In the genomic region with DNA sequence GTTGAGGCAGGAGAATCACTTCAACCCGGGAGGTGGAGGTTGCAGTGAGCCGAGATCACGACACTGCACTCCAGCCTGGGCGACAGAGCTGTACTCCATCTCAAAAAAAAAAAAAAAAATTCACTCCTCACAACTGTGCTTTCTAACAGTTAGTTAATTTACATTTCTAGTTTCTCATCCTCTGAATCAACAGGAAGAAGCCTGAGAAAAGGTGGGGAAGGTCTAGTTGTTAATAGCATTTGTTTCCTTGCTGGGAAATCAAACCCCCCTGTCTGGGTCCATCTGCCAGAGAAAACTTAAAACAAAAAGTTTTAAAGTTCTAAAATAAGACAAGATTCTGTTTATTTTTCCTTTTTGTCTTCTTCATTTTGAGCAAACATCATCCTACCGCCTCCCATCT, we compare ENCODE assay signal across 15 cellular contexts.
DNase-seq lines count a peak whose midpoint lies in the region; ATAC-seq and TF ChIP-seq lines count a peak whose summit lies in the region.
"Had no signal": no experiment of that assay in that cellular context is flagged by ENCODE, and none has a peak within 500 bp of the region (broad histone marks: within the 10 kb centered on the region; RNA-seq: fewer than 3 reads in every experiment).

No MANE protein-coding gene starts in this region.

- WGBS in H9 (ENCODE audit: extremely low coverage, insufficient read length, low lambda C conversion rate), result no CpG with 5 or more reads among the region's 5 CpGs

- no peak overlapping the region for H3K14ac ChIP-seq in H9 (ENCODE audit: insufficient read depth, low read length)

- no peak overlapping the region for H3K9ac ChIP-seq in H9 (ENCODE audit: extremely low read depth, insufficient read length, low read length)
- H3K9ac ChIP-seq: GM23248 had no signal

- H3K9me3 ChIP-seq in T-helper 17 cell (ENCODE audit: control insufficient read depth, low read length, poor library complexity, severe bottlenecking) (no peaks in the 10 kb centered on the region), H9 (ENCODE audit: control insufficient read depth, low read depth, low read length) (no peaks in the 10 kb centered on the region)
- H3K9me3 ChIP-seq: mucosa of descending colon had no signal

- H3K27ac Mint-ChIP-seq in T-helper 17 cell (peak overlapping the region; percentile 59), H9 (no peak overlapping the region)
- no peak overlapping the region for H3K27ac Mint-ChIP-seq in stimulated activated effector memory CD8-positive, alpha-beta T cell treated with anti-CD3 and anti-CD28 coated beads, Interleukin-12 subunit alpha, Interleukin-12 subunit beta, amount 100 ng/mL, for 72 hours
- H3K27ac Mint-ChIP-seq: CD8-positive, alpha-beta T cell had no signal

- no peak for TF ChIP-seq CTCF in H9 (conservative IDR thresholded peaks at IDR 0.05)

- no peak overlapping the region for H2BK15ac ChIP-seq in H9 (ENCODE audit: low read depth, low read length)

- H3K27me3 ChIP-seq in H9 (ENCODE audit: insufficient read depth, low read length), result no peaks in the 10 kb centered on the region

- H3K27me3 Mint-ChIP-seq in T-helper 17 cell (no peaks in the 10 kb centered on the region), H9 (ENCODE audit: low read depth) (no peaks in the 10 kb centered on the region; the same call in none of the 2 replicates)
- H3K27me3 Mint-ChIP-seq: activated CD8-positive, alpha-beta memory T cell treated with anti-CD3 and anti-CD28 coated beads, Interleukin-2, amount 10 ng/mL, durations not matched to agents 7 days and 5 days had no signal

- no peak overlapping the region for H4K91ac ChIP-seq in H9 (ENCODE audit: insufficient read length, low read depth, low read length)

- no peaks in the 10 kb centered on the region for H3K23me2 ChIP-seq in H9 (ENCODE audit: insufficient read length, low read depth, low read length, poor library complexity, severe bottlenecking)

- H4K8ac ChIP-seq in H9 (replicated peaks; ENCODE audit: insufficient read length, low read depth, low read length), result no peak overlapping the region

- DNase-seq in T-helper 17 cell (no peak), putamen (ENCODE audit: low spot score) (no peak), NCI-H2029 treated with DMSO at 0.1 percent for 48 hours (lab: John Stamatoyannopoulos, UW) (no peak), H9 (no peak)
- no peak for DNase-seq in stimulated activated effector memory CD8-positive, alpha-beta T cell treated with anti-CD3 and anti-CD28 coated beads, Interleukin-12 subunit alpha, Interleukin-12 subunit beta, amount 100 ng/mL, for 72 hours (ENCODE audit: low spot score in 2 of 2)
- DNase-seq: activated CD8-positive, alpha-beta memory T cell treated with anti-CD3 and anti-CD28 coated beads, Interleukin-2, amount 10 ng/mL, durations not matched to agents 7 days and 5 days; CD8-positive, alpha-beta T cell; GM23248; mucosa of descending colon; NCI-H1105; NCI-H524 treated with DMSO at 0.1 percent for 48 hours; stimulated activated CD4-positive, alpha-beta T cell treated with anti-CD3 and anti-CD28 coated beads, Interleukin-4, amount 100 ng/mL, for 24 hours had no signal

- no peak overlapping the region for H2AK5ac ChIP-seq in H9 (ENCODE audit: insufficient read length, low read length)

- H4K5ac ChIP-seq in H9 (ENCODE audit: insufficient read length, low read depth, low read length), result no peak overlapping the region

- ATAC-seq in GM18868 (IDR thresholded peaks at IDR 0.05; ENCODE audit: unreplicated experiment) (peak; percentile 51), GM21423 (IDR thresholded peaks at IDR 0.05; ENCODE audit: unreplicated experiment) (peak; percentile 43), HG02981 (IDR thresholded peaks at IDR 0.05; ENCODE audit: unreplicated experiment) (peak; percentile 40), T-helper 17 cell (no peak)
- ATAC-seq in stimulated activated effector memory CD8-positive, alpha-beta T cell treated with anti-CD3 and anti-CD28 coated beads, Interleukin-12 subunit alpha, Interleukin-12 subunit beta, amount 100 ng/mL, for 72 hours, result no peak
- ATAC-seq: activated CD8-positive, alpha-beta memory T cell treated with anti-CD3 and anti-CD28 coated beads, Interleukin-2, amount 10 ng/mL, durations not matched to agents 7 days and 5 days; CD8-positive, alpha-beta T cell had no signal

- no peaks in the 10 kb centered on the region for H3K79me1 ChIP-seq in H9 (ENCODE audit: insufficient read depth, low read depth, low read length, poor library complexity, severe bottlenecking)

- peaks cover 2% of the 10 kb centered on the region for H3K36me3 Mint-ChIP-seq in T-helper 17 cell (ENCODE audit: low read depth)
- peaks cover 44% of the 10 kb centered on the region for H3K36me3 Mint-ChIP-seq in stimulated activated effector memory CD8-positive, alpha-beta T cell treated with anti-CD3 and anti-CD28 coated beads, Interleukin-12 subunit alpha, Interleukin-12 subunit beta, amount 100 ng/mL, for 72 hours
- peaks cover 0 to 1% (median 0%) of the 10 kb centered on the region in 3 experiments; a peak in 2 of 7 replicates for H3K36me3 Mint-ChIP-seq in H9 (ENCODE audit: insufficient read depth in 1 of 3, low read depth in 3 of 3)
- H3K36me3 Mint-ChIP-seq: activated CD8-positive, alpha-beta memory T cell treated with anti-CD3 and anti-CD28 coated beads, Interleukin-2, amount 10 ng/mL, durations not matched to agents 7 days and 5 days had no signal

- H3K4ac ChIP-seq in H9 (ENCODE audit: low read depth, low read length), result no peak overlapping the region

- H2BK20ac ChIP-seq in H9 (ENCODE audit: low read depth, low read length, poor library complexity, severe bottlenecking), result no peak overlapping the region

- no peak overlapping the region for H2AFZ ChIP-seq in H9 (ENCODE audit: low read length)
- H2AFZ ChIP-seq: GM23248 had no signal

- H2BK120ac ChIP-seq in H9 (ENCODE audit: low read depth, low read length, poor library complexity, severe bottlenecking), result no peak overlapping the region

- no peak overlapping the region for H3K4me3 Mint-ChIP-seq in T-helper 17 cell
- H3K4me3 Mint-ChIP-seq in stimulated activated effector memory CD8-positive, alpha-beta T cell treated with anti-CD3 and anti-CD28 coated beads, Interleukin-12 subunit alpha, Interleukin-12 subunit beta, amount 100 ng/mL, for 72 hours, result no peak overlapping the region
- no peak overlapping the region for H3K4me3 Mint-ChIP-seq in H9
- H3K4me3 Mint-ChIP-seq: activated CD8-positive, alpha-beta memory T cell treated with anti-CD3 and anti-CD28 coated beads, Interleukin-2, amount 10 ng/mL, durations not matched to agents 7 days and 5 days; CD8-positive, alpha-beta T cell had no signal

- peaks cover 19% of the 10 kb centered on the region; the same call in 1 of the 2 replicates for H3K4me1 ChIP-seq in H9 (ENCODE audit: insufficient read depth, low read length)

- no peak overlapping the region for H3K18ac ChIP-seq in H9 (ENCODE audit: insufficient read length, low read depth, low read length)

- H2BK12ac ChIP-seq in H9 (ENCODE audit: insufficient read length, low read depth, low read length), result no peak overlapping the region

- H2BK5ac ChIP-seq in H9 (ENCODE audit: insufficient read length, low read length), result no peak overlapping the region

- H3K4me1 Mint-ChIP-seq in T-helper 17 cell, result no peaks in the 10 kb centered on the region
- no peaks in the 10 kb centered on the region for H3K4me1 Mint-ChIP-seq in stimulated activated effector memory CD8-positive, alpha-beta T cell treated with anti-CD3 and anti-CD28 coated beads, Interleukin-12 subunit alpha, Interleukin-12 subunit beta, amount 100 ng/mL, for 72 hours
- peaks cover 38 to 43% of the 10 kb centered on the region in 2 experiments for H3K4me1 Mint-ChIP-seq in H9

- no peak overlapping the region for H3T11ph ChIP-seq in H9 (ENCODE audit: low read length)

- H4K20me1 ChIP-seq in H9 (ENCODE audit: control insufficient read depth, insufficient read depth, insufficient read length), result no peaks in the 10 kb centered on the region

- H3K27ac ChIP-seq in H9 (ENCODE audit: insufficient read length, low read depth, low read length), result no peak overlapping the region
- H3K27ac ChIP-seq: GM23248 had no signal

- no peaks in the 10 kb centered on the region for H3K79me2 ChIP-seq in H9 (ENCODE audit: insufficient read depth, low read length)

- no peaks in the 10 kb centered on the region for H3K9me3 Mint-ChIP-seq in stimulated activated effector memory CD8-positive, alpha-beta T cell treated with anti-CD3 and anti-CD28 coated beads, Interleukin-12 subunit alpha, Interleukin-12 subunit beta, amount 100 ng/mL, for 72 hours
- no peaks in the 10 kb centered on the region for H3K9me3 Mint-ChIP-seq in H9
- H3K9me3 Mint-ChIP-seq: CD8-positive, alpha-beta T cell had no signal

- no peak overlapping the region for H3K23ac ChIP-seq in H9 (ENCODE audit: insufficient read length, low read depth, low read length)

- H3K4me2 ChIP-seq in H9 (ENCODE audit: insufficient read depth, insufficient read length, low read length), result no peak overlapping the region

- no peak overlapping the region for H3K56ac ChIP-seq in H9 (ENCODE audit: insufficient read length, low read depth, low read length)

Comparison
In these comparisons a context has a peak if more than half of its experiments do, and no peak if none do; other contexts are left out.
1. ATAC-seq: peak in GM18868 (single experiment), GM21423 (single experiment) and HG02981 (single experiment); none in T-helper 17 cell (single experiment) and stimulated activated effector memory CD8-positive, alpha-beta T cell treated with anti-CD3 and anti-CD28 coated beads, Interleukin-12 subunit alpha, Interleukin-12 subunit beta, amount 100 ng/mL, for 72 hours (single experiment).